In genomic region chr15:57615951-57616496, GRCh38 we compare ENCODE assay signal across 8 cellular contexts. TPM values are rescaled to one million over a fixed set of nuclear protein-coding genes. Genes with fewer than 3 reads are reported as not detected.
"Had no signal": no experiment of that assay in that cellular context is flagged by ENCODE, and none has a peak within 500 bp of the region (broad histone marks: within the 10 kb centered on the region; RNA-seq: fewer than 3 reads in every experiment).

No MANE protein-coding gene starts in this region.

RNA-seq across cellular contexts. Expression of gene MYZAP, which starts 24.3 kb away (rescaled TPM):
- total RNA-seq: activated CD4-positive, alpha-beta T cell treated with anti-CD3 and anti-CD28 coated beads, Interleukin-2, amount 10 ng/mL, durations not matched to agents 24 days and 14 days; activated CD8-positive, alpha-beta memory T cell treated with anti-CD3 and anti-CD28 coated beads for 36 hours; activated CD8-positive, alpha-beta memory T cell treated with anti-CD3 and anti-CD28 coated beads, Interleukin-2, amount 10 ng/mL, durations not matched to agents 7 days and 5 days; activated CD8-positive, alpha-beta T cell treated with anti-CD3 and anti-CD28 coated beads, Interleukin-2, amount 10 ng/mL, durations not matched to agents 7 days and 5 days; activated naive CD8-positive, alpha-beta T cell treated with anti-CD3 and anti-CD28 coated beads for 36 hours; activated T-helper 1 cell treated with anti-CD3 and anti-CD28 coated beads, Interleukin-12 subunit alpha, Interleukin-12 subunit beta, Interleukin-2, Interleukin-4 antibody, amounts not matched to agents 30 ng/mL and 10 ng/mL and 1 ng/mL, durations not matched to agents 14 hours and 24 hours and 36 hours; activated T-helper 2 cell treated with anti-CD3 and anti-CD28 coated beads, Interferon-gamma antibody, Interleukin-2, Interleukin-4, amounts not matched to agents 10 μg/mL and 5 μg/mL and 100 μg/mL, durations not matched to agents 14 hours and 24 hours and 36 hours; T-helper 1 cell treated with Interleukin-12 subunit alpha and Interleukin-12 subunit beta and Interleukin-4 antibody, amounts not matched to agents 30 ng/mL and 1 ng/mL, for 36 hours had no signal
